In the genomic region with DNA sequence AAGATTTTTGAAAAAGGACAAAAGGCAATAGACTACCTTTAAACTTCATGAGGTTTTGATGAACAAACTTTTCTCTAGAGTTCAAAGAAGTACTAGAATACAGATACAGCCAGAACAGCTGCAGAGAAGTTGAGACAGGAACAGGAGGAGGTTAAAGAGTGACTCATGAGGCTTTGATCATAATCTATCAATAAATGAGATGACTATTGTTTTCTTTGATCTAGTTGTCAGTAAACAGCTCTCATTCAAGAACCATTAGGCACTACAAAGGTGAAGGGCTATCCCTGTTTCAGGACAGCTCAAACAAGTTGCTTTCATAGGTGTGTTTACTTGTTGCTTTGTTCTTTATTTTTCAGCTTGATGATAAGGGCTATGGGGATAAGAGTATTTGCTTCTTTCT, we compare ENCODE assay signal across 1 cellular context.
TF ChIP-seq lines count a peak whose summit lies in the region.

No MANE protein-coding gene starts in this region.

TF ChIP-seq in HepG2, 621 proteins besides CTCF, POLR2A, EP300 and RAD21 (continued from another document and continues in another):
- TF ChIP-seq, protein P1, sequence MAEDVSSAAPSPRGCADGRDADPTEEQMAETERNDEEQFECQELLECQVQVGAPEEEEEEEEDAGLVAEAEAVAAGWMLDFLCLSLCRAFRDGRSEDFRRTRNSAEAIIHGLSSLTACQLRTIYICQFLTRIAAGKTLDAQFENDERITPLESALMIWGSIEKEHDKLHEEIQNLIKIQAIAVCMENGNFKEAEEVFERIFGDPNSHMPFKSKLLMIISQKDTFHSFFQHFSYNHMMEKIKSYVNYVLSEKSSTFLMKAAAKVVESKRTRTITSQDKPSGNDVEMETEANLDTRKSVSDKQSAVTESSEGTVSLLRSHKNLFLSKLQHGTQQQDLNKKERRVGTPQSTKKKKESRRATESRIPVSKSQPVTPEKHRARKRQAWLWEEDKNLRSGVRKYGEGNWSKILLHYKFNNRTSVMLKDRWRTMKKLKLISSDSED (CRISPR knock-in tag; IDR thresholded peaks at IDR 0.05): no peak
- TF ChIP-seq ZNF557 (CRISPR knock-in tag; IDR thresholded peaks at IDR 0.05): no peak
- TF ChIP-seq, protein P2, sequence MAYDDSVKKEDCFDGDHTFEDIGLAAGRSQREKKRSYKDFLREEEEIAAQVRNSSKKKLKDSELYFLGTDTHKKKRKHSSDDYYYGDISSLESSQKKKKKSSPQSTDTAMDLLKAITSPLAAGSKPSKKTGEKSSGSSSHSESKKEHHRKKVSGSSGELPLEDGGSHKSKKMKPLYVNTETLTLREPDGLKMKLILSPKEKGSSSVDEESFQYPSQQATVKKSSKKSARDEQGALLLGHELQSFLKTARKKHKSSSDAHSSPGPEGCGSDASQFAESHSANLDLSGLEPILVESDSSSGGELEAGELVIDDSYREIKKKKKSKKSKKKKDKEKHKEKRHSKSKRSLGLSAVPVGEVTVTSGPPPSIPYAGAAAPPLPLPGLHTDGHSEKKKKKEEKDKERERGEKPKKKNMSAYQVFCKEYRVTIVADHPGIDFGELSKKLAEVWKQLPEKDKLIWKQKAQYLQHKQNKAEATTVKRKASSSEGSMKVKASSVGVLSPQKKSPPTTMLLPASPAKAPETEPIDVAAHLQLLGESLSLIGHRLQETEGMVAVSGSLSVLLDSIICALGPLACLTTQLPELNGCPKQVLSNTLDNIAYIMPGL (CRISPR knock-in tag; IDR thresholded peaks at IDR 0.05; ENCODE audit: borderline replicate concordance in 1 of 2, low read depth in 1 of 2): peak in 1 of 2 experiments; percentile 45; a peak in 1 of 4 replicates
- peak; percentile 98 for TF ChIP-seq NR2F2 (IDR thresholded peaks at IDR 0.05; ENCODE audit: borderline replicate concordance, low read depth)
- no peak for TF ChIP-seq ZNF75D (CRISPR knock-in tag; IDR thresholded peaks at IDR 0.05; ENCODE audit: borderline replicate concordance)
- no peak for TF ChIP-seq ZNF83 (CRISPR knock-in tag; IDR thresholded peaks at IDR 0.05; ENCODE audit: borderline replicate concordance)
- TF ChIP-seq DMTF1 (CRISPR knock-in tag; IDR thresholded peaks at IDR 0.05): no peak
- TF ChIP-seq ZNF597 (CRISPR knock-in tag; IDR thresholded peaks at IDR 0.05): no peak
- TF ChIP-seq ZMYM2 (CRISPR knock-in tag; IDR thresholded peaks at IDR 0.05): no peak
- no peak for TF ChIP-seq RFX3 (CRISPR knock-in tag; IDR thresholded peaks at IDR 0.05)
- peak; percentile 51; the same call in 1 of the 2 replicates for TF ChIP-seq TARDBP (CRISPR knock-in tag; IDR thresholded peaks at IDR 0.05)
- peak; percentile 79; the same call in 1 of the 2 replicates for TF ChIP-seq MIER3 (CRISPR knock-in tag; IDR thresholded peaks at IDR 0.05; ENCODE audit: borderline replicate concordance)
- TF ChIP-seq ZNF577 (CRISPR knock-in tag; IDR thresholded peaks at IDR 0.05; ENCODE audit: borderline replicate concordance, low read depth): no peak
- peak; percentile 98 for TF ChIP-seq FOXP1 (IDR thresholded peaks at IDR 0.05)
- TF ChIP-seq FOXP1 (CRISPR knock-in tag; IDR thresholded peaks at IDR 0.05): peak; percentile 99
- TF ChIP-seq ZNF792 (CRISPR knock-in tag; IDR thresholded peaks at IDR 0.05): peak; percentile 68; the same call in 1 of the 2 replicates
- TF ChIP-seq TCF7 (IDR thresholded peaks at IDR 0.05; ENCODE audit: low read depth): peak; percentile 100
- no peak for TF ChIP-seq MAFK (conservative IDR thresholded peaks at IDR 0.05 in 1 of 2, IDR thresholded peaks at IDR 0.05 in 1 of 2; ENCODE audit: low read length in 2 of 2)
- no peak for TF ChIP-seq ZNF17 (CRISPR knock-in tag; IDR thresholded peaks at IDR 0.05)
- TF ChIP-seq PHF20 (CRISPR knock-in tag; IDR thresholded peaks at IDR 0.05): no peak
- peak; percentile 24; the same call in 1 of the 2 replicates for TF ChIP-seq ZSCAN9 (CRISPR knock-in tag; IDR thresholded peaks at IDR 0.05; ENCODE audit: borderline replicate concordance)
- peak; percentile 68 for TF ChIP-seq HMG20B (CRISPR knock-in tag; conservative IDR thresholded peaks at IDR 0.05)
- TF ChIP-seq KDM2A (CRISPR knock-in tag; IDR thresholded peaks at IDR 0.05; ENCODE audit: borderline replicate concordance, low read depth): no peak
- TF ChIP-seq SP5 (CRISPR knock-in tag; IDR thresholded peaks at IDR 0.05; ENCODE audit: borderline replicate concordance, low read depth): peak; percentile 62
- no peak for TF ChIP-seq MZF1 (CRISPR knock-in tag; IDR thresholded peaks at IDR 0.05; ENCODE audit: borderline replicate concordance)
- no peak for TF ChIP-seq CREB3 (CRISPR knock-in tag; IDR thresholded peaks at IDR 0.05)
- no peak for TF ChIP-seq PAWR (CRISPR knock-in tag; IDR thresholded peaks at IDR 0.05; ENCODE audit: borderline replicate concordance)
- no peak for TF ChIP-seq ZNF572 (CRISPR knock-in tag; IDR thresholded peaks at IDR 0.05)
- no peak for TF ChIP-seq ZNF33A (CRISPR knock-in tag; IDR thresholded peaks at IDR 0.05; ENCODE audit: borderline replicate concordance)
- no peak for TF ChIP-seq SP140L (CRISPR knock-in tag; IDR thresholded peaks at IDR 0.05; ENCODE audit: borderline replicate concordance)
- TF ChIP-seq, protein P3, sequence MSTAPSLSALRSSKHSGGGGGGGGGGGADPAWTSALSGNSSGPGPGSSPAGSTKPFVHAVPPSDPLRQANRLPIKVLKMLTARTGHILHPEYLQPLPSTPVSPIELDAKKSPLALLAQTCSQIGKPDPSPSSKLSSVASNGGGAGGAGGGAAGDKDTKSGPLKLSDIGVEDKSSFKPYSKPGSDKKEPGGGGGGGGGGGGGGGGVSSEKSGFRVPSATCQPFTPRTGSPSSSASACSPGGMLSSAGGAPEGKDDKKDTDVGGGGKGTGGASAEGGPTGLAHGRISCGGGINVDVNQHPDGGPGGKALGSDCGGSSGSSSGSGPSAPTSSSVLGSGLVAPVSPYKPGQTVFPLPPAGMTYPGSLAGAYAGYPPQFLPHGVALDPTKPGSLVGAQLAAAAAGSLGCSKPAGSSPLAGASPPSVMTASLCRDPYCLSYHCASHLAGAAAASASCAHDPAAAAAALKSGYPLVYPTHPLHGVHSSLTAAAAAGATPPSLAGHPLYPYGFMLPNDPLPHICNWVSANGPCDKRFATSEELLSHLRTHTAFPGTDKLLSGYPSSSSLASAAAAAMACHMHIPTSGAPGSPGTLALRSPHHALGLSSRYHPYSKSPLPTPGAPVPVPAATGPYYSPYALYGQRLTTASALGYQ (CRISPR knock-in tag; IDR thresholded peaks at IDR 0.05): peak; percentile 78; the same call in 1 of the 2 replicates
- no peak for TF ChIP-seq RFX5 (IDR thresholded peaks at IDR 0.05; ENCODE audit: low read depth, low read length)
- no peak for TF ChIP-seq TEAD2 (CRISPR knock-in tag; IDR thresholded peaks at IDR 0.05)
- peak; percentile 90 for TF ChIP-seq FOXO1 (CRISPR knock-in tag; IDR thresholded peaks at IDR 0.05)
- TF ChIP-seq, protein P4, sequence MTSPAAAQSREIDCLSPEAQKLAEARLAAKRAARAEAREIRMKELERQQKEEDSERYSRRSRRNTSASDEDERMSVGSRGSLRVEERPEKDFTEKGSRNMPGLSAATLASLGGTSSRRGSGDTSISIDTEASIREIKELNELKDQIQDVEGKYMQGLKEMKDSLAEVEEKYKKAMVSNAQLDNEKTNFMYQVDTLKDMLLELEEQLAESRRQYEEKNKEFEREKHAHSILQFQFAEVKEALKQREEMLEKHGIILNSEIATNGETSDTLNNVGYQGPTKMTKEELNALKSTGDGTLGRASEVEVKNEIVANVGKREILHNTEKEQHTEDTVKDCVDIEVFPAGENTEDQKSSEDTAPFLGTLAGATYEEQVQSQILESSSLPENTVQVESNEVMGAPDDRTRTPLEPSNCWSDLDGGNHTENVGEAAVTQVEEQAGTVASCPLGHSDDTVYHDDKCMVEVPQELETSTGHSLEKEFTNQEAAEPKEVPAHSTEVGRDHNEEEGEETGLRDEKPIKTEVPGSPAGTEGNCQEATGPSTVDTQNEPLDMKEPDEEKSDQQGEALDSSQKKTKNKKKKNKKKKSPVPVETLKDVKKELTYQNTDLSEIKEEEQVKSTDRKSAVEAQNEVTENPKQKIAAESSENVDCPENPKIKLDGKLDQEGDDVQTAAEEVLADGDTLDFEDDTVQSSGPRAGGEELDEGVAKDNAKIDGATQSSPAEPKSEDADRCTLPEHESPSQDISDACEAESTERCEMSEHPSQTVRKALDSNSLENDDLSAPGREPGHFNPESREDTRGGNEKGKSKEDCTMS (CRISPR knock-in tag; conservative IDR thresholded peaks at IDR 0.05): no peak
- TF ChIP-seq, protein P5, sequence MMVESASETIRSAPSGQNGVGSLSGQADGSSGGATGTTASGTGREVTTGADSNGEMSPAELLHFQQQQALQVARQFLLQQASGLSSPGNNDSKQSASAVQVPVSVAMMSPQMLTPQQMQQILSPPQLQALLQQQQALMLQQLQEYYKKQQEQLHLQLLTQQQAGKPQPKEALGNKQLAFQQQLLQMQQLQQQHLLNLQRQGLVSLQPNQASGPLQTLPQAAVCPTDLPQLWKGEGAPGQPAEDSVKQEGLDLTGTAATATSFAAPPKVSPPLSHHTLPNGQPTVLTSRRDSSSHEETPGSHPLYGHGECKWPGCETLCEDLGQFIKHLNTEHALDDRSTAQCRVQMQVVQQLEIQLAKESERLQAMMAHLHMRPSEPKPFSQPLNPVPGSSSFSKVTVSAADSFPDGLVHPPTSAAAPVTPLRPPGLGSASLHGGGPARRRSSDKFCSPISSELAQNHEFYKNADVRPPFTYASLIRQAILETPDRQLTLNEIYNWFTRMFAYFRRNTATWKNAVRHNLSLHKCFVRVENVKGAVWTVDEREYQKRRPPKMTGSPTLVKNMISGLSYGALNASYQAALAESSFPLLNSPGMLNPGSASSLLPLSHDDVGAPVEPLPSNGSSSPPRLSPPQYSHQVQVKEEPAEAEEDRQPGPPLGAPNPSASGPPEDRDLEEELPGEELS (CRISPR knock-in tag; IDR thresholded peaks at IDR 0.05): peak; percentile 99
- no peak for TF ChIP-seq ZNF264 (CRISPR knock-in tag; IDR thresholded peaks at IDR 0.05)
- TF ChIP-seq ARID4A (CRISPR knock-in tag; IDR thresholded peaks at IDR 0.05; ENCODE audit: borderline replicate concordance): no peak
- no peak for TF ChIP-seq IRF9 (CRISPR knock-in tag; IDR thresholded peaks at IDR 0.05; ENCODE audit: borderline replicate concordance)
- TF ChIP-seq ZNF614 (CRISPR knock-in tag; IDR thresholded peaks at IDR 0.05; ENCODE audit: borderline replicate concordance): no peak
